ENCODE assay signal across 1 cellular context in genomic region chr4:41714601-41715000, GRCh38.
TF ChIP-seq lines count a peak whose summit lies in the region.

No MANE protein-coding gene starts in this region.

TF ChIP-seq in IMR-90, 13 proteins besides CTCF, POLR2A, EP300 and RAD21 (continued from another document):
- no peak for TF ChIP-seq ELK1 (IDR thresholded peaks at IDR 0.05; ENCODE audit: borderline replicate concordance, low read depth, low read length)
- TF ChIP-seq MXI1 (IDR thresholded peaks at IDR 0.05; ENCODE audit: borderline replicate concordance, low read depth, low read length): no peak
- no peak for TF ChIP-seq SMC3 (IDR thresholded peaks at IDR 0.05; ENCODE audit: low read depth, low read length)
- no peak for TF ChIP-seq FOS (IDR thresholded peaks at IDR 0.05; ENCODE audit: low read depth, low read length)
- TF ChIP-seq MAFK (IDR thresholded peaks at IDR 0.05; ENCODE audit: low read depth, low read length): no peak
- no peak for TF ChIP-seq MAZ (IDR thresholded peaks at IDR 0.05; ENCODE audit: borderline replicate concordance, low read depth, low read length)
- no peak for TF ChIP-seq NFE2L2 (IDR thresholded peaks at IDR 0.05; ENCODE audit: low read depth, low read length)
- TF ChIP-seq RFX5 (IDR thresholded peaks at IDR 0.05; ENCODE audit: low read depth, low read length): no peak
